In the genomic region with DNA sequence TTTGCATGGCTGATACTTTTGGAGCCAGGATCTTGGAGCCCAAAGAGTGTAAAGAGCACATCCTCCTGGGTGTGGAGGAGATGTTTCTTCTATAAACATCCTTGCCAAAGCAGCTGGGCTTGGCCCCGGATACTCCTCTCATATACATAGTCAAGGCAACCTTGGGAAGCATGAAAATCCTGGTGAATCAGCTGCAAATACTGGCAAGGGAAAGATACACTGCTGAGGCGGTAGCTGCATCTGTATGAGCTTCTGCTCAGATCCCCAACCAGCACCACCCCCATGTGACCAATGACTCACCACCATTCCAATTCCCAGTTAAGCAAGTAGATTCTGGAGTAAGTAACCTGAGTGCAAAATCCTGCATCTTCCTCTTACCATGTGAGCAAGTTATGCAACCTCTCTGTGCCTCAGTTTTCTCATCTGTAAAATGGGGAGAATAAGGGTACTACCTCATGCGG, we compare ENCODE assay signal across 12 cellular contexts.
DNase-seq lines count a peak whose midpoint lies in the region; FAIRE-seq and TF ChIP-seq lines count a peak whose summit lies in the region.
"Had no signal": no experiment of that assay in that cellular context is flagged by ENCODE, and none has a peak within 500 bp of the region (broad histone marks: within the 10 kb centered on the region; RNA-seq: fewer than 3 reads in every experiment).

No MANE protein-coding gene starts in this region.

- H3K4me1 Mint-ChIP-seq in HFFc6 (ENCODE audit: low read depth) = peaks cover 10% of the 10 kb centered on the region
- no peaks in the 10 kb centered on the region for H3K4me1 Mint-ChIP-seq in activated naive CD4-positive, alpha-beta T cell treated with anti-CD3 and anti-CD28 coated beads, Interleukin-2, amount 10 ng/mL, durations not matched to agents 7 days and 5 days
- H3K4me1 Mint-ChIP-seq: brain had no signal

- TF ChIP-seq CTCF in HFFc6 (IDR thresholded peaks at IDR 0.05) (no peak), cardiac fibroblast (IDR thresholded peaks at IDR 0.05; ENCODE audit: low read depth, low read length) (no peak), kidney (IDR thresholded peaks at IDR 0.05; ENCODE audit: borderline replicate concordance, extremely low read depth, insufficient read depth) (no peak)

- peaks cover 0 to 2% of the 10 kb centered on the region in 2 donors for H3K4me1 ChIP-seq in kidney (ENCODE audit: control insufficient read depth in 1 of 2, insufficient read depth in 1 of 2, low read depth in 1 of 2, low read length in 2 of 2)

- H3K4me3 Mint-ChIP-seq in HFFc6 = no peak overlapping the region
- H3K4me3 Mint-ChIP-seq in activated naive CD4-positive, alpha-beta T cell treated with anti-CD3 and anti-CD28 coated beads, Interleukin-2, amount 10 ng/mL, durations not matched to agents 7 days and 5 days = no peak overlapping the region

- CTCF ChIA-PET in activated naive CD4-positive, alpha-beta T cell treated with anti-CD3 and anti-CD28 coated beads, Interleukin-2, amount 10 ng/mL, durations not matched to agents 7 days and 5 days (lab: Charles Lee) = no interaction called here

- intact Hi-C loops in kidney (cut with DNase I) = no loop called here

- H3K9ac ChIP-seq in kidney (ENCODE audit: low read length in 2 of 2) = no peak overlapping the region

- H3K36me3 Mint-ChIP-seq in HFFc6 (ENCODE audit: low read depth) = no peaks in the 10 kb centered on the region
- no peaks in the 10 kb centered on the region for H3K36me3 Mint-ChIP-seq in activated naive CD4-positive, alpha-beta T cell treated with anti-CD3 and anti-CD28 coated beads, Interleukin-2, amount 10 ng/mL, durations not matched to agents 7 days and 5 days
- H3K36me3 Mint-ChIP-seq: brain had no signal

- H3K36me3 ChIP-seq in kidney (ENCODE audit: control insufficient read depth in 1 of 2, insufficient read depth in 2 of 2, low read length in 2 of 2) = no peaks in the 10 kb centered on the region
- H3K36me3 ChIP-seq: lower lobe of right lung had no signal

- no peak overlapping the region for H3K27ac ChIP-seq in kidney (ENCODE audit: low read depth in 2 of 2, low read length in 2 of 2)
- H3K27ac ChIP-seq: lower lobe of right lung had no signal

- H3K27ac Mint-ChIP-seq in HFFc6 = peak overlapping the region; percentile 39; the same call in 1 of the 2 replicates
- H3K27ac Mint-ChIP-seq in activated naive CD4-positive, alpha-beta T cell treated with anti-CD3 and anti-CD28 coated beads, Interleukin-2, amount 10 ng/mL, durations not matched to agents 7 days and 5 days = no peak overlapping the region

- H3K9me3 ChIP-seq in kidney (ENCODE audit: control insufficient read depth in 1 of 2, low read length in 2 of 2) = no peaks in the 10 kb centered on the region
- H3K9me3 ChIP-seq: lower lobe of right lung had no signal

- no peaks in the 10 kb centered on the region; the same call in 1 of the 2 replicates for H3K9me3 Mint-ChIP-seq in HFFc6
- peaks cover 6% of the 10 kb centered on the region for H3K9me3 Mint-ChIP-seq in activated naive CD4-positive, alpha-beta T cell treated with anti-CD3 and anti-CD28 coated beads, Interleukin-2, amount 10 ng/mL, durations not matched to agents 7 days and 5 days

- DNase-seq in HFFc6 (peak; percentile 82), cardiac fibroblast (ENCODE audit: low read depth in 2 of 2) (peak; percentile 49 to 74), islet precursor cell (peak; percentile 85), urothelium cell line (ENCODE audit: low spot score) (peak; percentile 46), SKM-1 (lab: John Stamatoyannopoulos, UW; ENCODE audit: unreplicated experiment) (no peak), kidney (no peak)
- no peak for DNase-seq in activated naive CD4-positive, alpha-beta T cell treated with anti-CD3 and anti-CD28 coated beads, Interleukin-2, amount 10 ng/mL, durations not matched to agents 7 days and 5 days
- DNase-seq: erythroblast, lower lobe of right lung, OCI-M1 had no signal

- H3K4me3 ChIP-seq in cardiac fibroblast (replicated peaks in 1 of 2; ENCODE audit: low read depth in 2 of 2, low read length in 2 of 2) (no peak overlapping the region), kidney (ENCODE audit: low read length in 2 of 2) (no peak overlapping the region)
- H3K4me3 ChIP-seq: lower lobe of right lung had no signal

- FAIRE-seq in urothelium cell line (lab: Jason Lieb, UNC) (no peak), kidney (lab: Jason Lieb, UNC) (no peak)
- FAIRE-seq: G401.6 had no signal

- peaks cover 4% of the 10 kb centered on the region; the same call in 1 of the 2 replicates for H3K27me3 Mint-ChIP-seq in HFFc6 (ENCODE audit: insufficient read depth)
- no peaks in the 10 kb centered on the region for H3K27me3 Mint-ChIP-seq in activated naive CD4-positive, alpha-beta T cell treated with anti-CD3 and anti-CD28 coated beads, Interleukin-2, amount 10 ng/mL, durations not matched to agents 7 days and 5 days

Comparison
In these comparisons a context has a peak if more than half of its experiments do, and no peak if none do; other contexts are left out.
1. DNase-seq: peak in HFFc6 (single experiment), cardiac fibroblast (2 of 2), islet precursor cell (single experiment) and urothelium cell line (single experiment); none in SKM-1 (single experiment), activated naive CD4-positive, alpha-beta T cell treated with anti-CD3 and anti-CD28 coated beads, Interleukin-2, amount 10 ng/mL, durations not matched to agents 7 days and 5 days (single experiment) and kidney (single experiment).